Comparison of ENCODE assay signal across 27 cellular contexts in genomic region chr15:54149115-54149531, GRCh38.
DNase-seq lines count a peak whose midpoint lies in the region; ATAC-seq, FAIRE-seq and TF ChIP-seq lines count a peak whose summit lies in the region.
"Had no signal": no experiment of that assay in that cellular context is flagged by ENCODE, and none has a peak within 500 bp of the region (broad histone marks: within the 10 kb centered on the region; RNA-seq: fewer than 3 reads in every experiment).

No MANE protein-coding gene starts in this region.

- H3K9ac ChIP-seq in KMS-11, result no peak overlapping the region
- no peak overlapping the region for H3K9ac ChIP-seq in HepG2 (ENCODE audit: insufficient read depth, low read depth, low read length)

- TF ChIP-seq POLR2A in NB4 (IDR thresholded peaks at IDR 0.05; ENCODE audit: extremely low read depth, insufficient read length) (no peak), HepG2 (IDR thresholded peaks at IDR 0.05; ENCODE audit: insufficient read depth in 1 of 2, low read depth in 2 of 2, low read length in 2 of 2) (no peak)

- H3K27ac ChIP-seq in KMS-11 (peak overlapping the region; percentile 68), HepG2 (ENCODE audit: extremely low read length, insufficient read depth, low read length) (no peak overlapping the region)
- H3K27ac ChIP-seq: dorsolateral prefrontal cortex, Peyer's patch, skin epidermis had no signal

- no peaks in the 10 kb centered on the region for H3K9me3 ChIP-seq in HepG2 (ENCODE audit: low read length)
- H3K9me3 ChIP-seq: Peyer's patch had no signal

- no peak for TF ChIP-seq RAD21 in HepG2 (CRISPR knock-in tag; IDR thresholded peaks at IDR 0.05)

- POLR2A ChIA-PET in HepG2 (lab: Yijun Ruan, JAX), result no interaction called here

- CTCF ChIA-PET in HepG2 (lab: Yijun Ruan, JAX; ENCODE audit: low intra/inter-chr PET ratio, low total read pairs), result no interaction called here

- no peak for ATAC-seq in activated CD4-positive, CD25-positive, alpha-beta regulatory T cell treated with anti-CD3 and anti-CD28 coated beads, Interleukin-2, amount 50 U/mL, for 24 hours
- no peak for ATAC-seq in HepG2
- ATAC-seq: activated CD8-positive, alpha-beta memory T cell treated with anti-CD3 and anti-CD28 coated beads, Interleukin-2, amount 10 ng/mL, durations not matched to agents 7 days and 5 days; left colon had no signal

- H3K4me3 ChIP-seq in KMS-11 (IDR thresholded peaks at IDR 0.05; ENCODE audit: insufficient read depth, low read depth, low read length) (no peak overlapping the region), NB4 (ENCODE audit: low read depth, low read length) (no peak overlapping the region), bronchial epithelial cell (ENCODE audit: low read depth, low read length) (no peak overlapping the region), HepG2 (replicated peaks in 1 of 3; ENCODE audit: insufficient read depth in 1 of 3, low read depth in 2 of 3, low read length in 3 of 3) (no peak overlapping the region)
- H3K4me3 ChIP-seq: dorsolateral prefrontal cortex, Peyer's patch, skin epidermis had no signal

- H3K4me2 ChIP-seq in KMS-11 (peak overlapping the region; percentile 77), HepG2 (ENCODE audit: low read depth, low read length) (no peak overlapping the region)

- peak; percentile 20 for DNase-seq in NB4 (ENCODE audit: low read depth)
- peak; percentile 36 for DNase-seq in bronchial epithelial cell (ENCODE audit: low read depth)
- DNase-seq in myocyte (ENCODE audit: low read depth), result peak; percentile 1
- no peak for DNase-seq in GM19239 (ENCODE audit: insufficient read length, low spot score)
- no peak for DNase-seq in activated CD8-positive, alpha-beta memory T cell treated with anti-CD3 and anti-CD28 coated beads, Interleukin-2, amount 50 U/mL, for 4 hours
- no peak for DNase-seq in HepG2 (ENCODE audit: low spot score)
- DNase-seq: ACHN; activated B cell treated with CpG ODN at 0.5 μM for 24 hours; activated CD8-positive, alpha-beta memory T cell treated with anti-CD3 and anti-CD28 coated beads, Interleukin-2, amount 10 ng/mL, durations not matched to agents 7 days and 5 days; activated naive CD4-positive, alpha-beta T cell treated with Interleukin-2 at 50 U/mL for 16 hours; dorsolateral prefrontal cortex; immature natural killer cell; left colon; NCI-H1417 treated with DMSO at 0.1 percent for 48 hours; NCI-H2081; NCI-H2227 treated with DMSO at 0.1 percent for 48 hours; NCI-H526 treated with DMSO at 0.1 percent for 48 hours; Peyer's patch; SIG-M5; stimulated activated naive B cell treated with anti-CD40 and anti-IgM and Interleukin-4, amounts not matched to agents 10 μg/mL and 1 μg/mL and 100 μg/mL, for 72 hours; substantia nigra; T1000 had no signal

- FAIRE-seq in bronchial epithelial cell (lab: Jason Lieb, UNC) (no peak), GM19239 (lab: Jason Lieb, UNC) (no peak), HepG2 (lab: Jason Lieb, UNC) (no peak)
- FAIRE-seq: endometrium, GM12891 had no signal

- H3K27me3 ChIP-seq in KMS-11 (ENCODE audit: insufficient read depth, low read depth) (no peaks in the 10 kb centered on the region), bronchial epithelial cell (ENCODE audit: control insufficient read depth, insufficient read depth, low read length) (no peaks in the 10 kb centered on the region), HepG2 (ENCODE audit: control insufficient read depth in 1 of 2, insufficient read depth in 2 of 2, low read length in 2 of 2) (no peaks in the 10 kb centered on the region)
- H3K27me3 ChIP-seq: dorsolateral prefrontal cortex, Peyer's patch had no signal

- intact Hi-C loops in HepG2 (cut with micrococcal nuclease; ENCODE audit: unreplicated experiment), result no loop called here

- in situ Hi-C loops in HepG2 (cut with HindIII; ENCODE audit: extremely low pct_ligation_motif_present, low pct_unique_long_range_greater_than_20kb), result no loop called here

- H4K20me1 ChIP-seq in KMS-11 (ENCODE audit: insufficient read depth), result no peaks in the 10 kb centered on the region
- no peaks in the 10 kb centered on the region for H4K20me1 ChIP-seq in HepG2 (ENCODE audit: insufficient read depth, low read length)

- H3K36me3 ChIP-seq in KMS-11 (ENCODE audit: insufficient read depth), result no peaks in the 10 kb centered on the region
- no peaks in the 10 kb centered on the region for H3K36me3 ChIP-seq in bronchial epithelial cell (ENCODE audit: control insufficient read depth, insufficient read depth, low read length)
- H3K36me3 ChIP-seq in HepG2 (replicated peaks in 1 of 2; ENCODE audit: control insufficient read depth in 1 of 2, insufficient read depth in 2 of 2, low read length in 2 of 2), result no peaks in the 10 kb centered on the region
- H3K36me3 ChIP-seq: Peyer's patch had no signal

- H3K79me2 ChIP-seq in KMS-11 (ENCODE audit: insufficient read depth, low read depth) (no peaks in the 10 kb centered on the region), HepG2 (ENCODE audit: insufficient read depth, low read length) (no peaks in the 10 kb centered on the region)

- no peak for TF ChIP-seq CTCF in KMS-11 (conservative IDR thresholded peaks at IDR 0.05; ENCODE audit: low read depth, low read length)
- TF ChIP-seq CTCF in NB4 (IDR thresholded peaks at IDR 0.05; ENCODE audit: low read depth, low read length), result no peak
- TF ChIP-seq CTCF in bronchial epithelial cell (IDR thresholded peaks at IDR 0.05; ENCODE audit: insufficient read depth, low read length, severe bottlenecking), result no peak
- no peak for TF ChIP-seq CTCF in HepG2 (CRISPR knock-in tag; IDR thresholded peaks at IDR 0.05)

- no TSS peak for BruUV-seq in HepG2 (replicated peaks; lab: Mats Ljungman, UMichigan)

- H3K4me1 ChIP-seq in KMS-11 (ENCODE audit: low read depth, poor library complexity, severe bottlenecking) (peaks cover 58% of the 10 kb centered on the region), HepG2 (ENCODE audit: insufficient read depth, low read length) (no peaks in the 10 kb centered on the region)
- H3K4me1 ChIP-seq: Peyer's patch had no signal

- WGBS in HepG2 (ENCODE audit: low lambda C conversion rate), result 0% methylated on average over 1 of the region's 1 CpG

- TF ChIP-seq EP300 in HepG2 (IDR thresholded peaks at IDR 0.05; ENCODE audit: low read depth in 2 of 2, low read length in 2 of 2), result no peak
- TF ChIP-seq EP300 in HepG2 (CRISPR knock-in tag; IDR thresholded peaks at IDR 0.05; ENCODE audit: borderline replicate concordance), result no peak

- H2AFZ ChIP-seq in KMS-11 (ENCODE audit: low read depth) (no peak overlapping the region; the same call in 1 of the 2 replicates), HepG2 (ENCODE audit: low read length) (no peak overlapping the region)

TF ChIP-seq in HepG2, 621 proteins besides CTCF, POLR2A, EP300 and RAD21 (continues in another document):
- TF ChIP-seq SMYD3 (CRISPR knock-in tag; IDR thresholded peaks at IDR 0.05) (no peak), MAZ (IDR thresholded peaks at IDR 0.05; ENCODE audit: borderline replicate concordance, low read depth, low read length) (no peak), MAZ (CRISPR knock-in tag; IDR thresholded peaks at IDR 0.05; ENCODE audit: low read depth) (no peak), CREB1 (IDR thresholded peaks at IDR 0.05) (no peak), CREB1 (CRISPR knock-in tag; IDR thresholded peaks at IDR 0.05) (no peak), TBX2 (CRISPR knock-in tag; IDR thresholded peaks at IDR 0.05; ENCODE audit: borderline replicate concordance) (no peak), AGO1 (IDR thresholded peaks at IDR 0.05; ENCODE audit: low read depth, low read length, poor library complexity, severe bottlenecking) (no peak), XBP1 (CRISPR knock-in tag; IDR thresholded peaks at IDR 0.05) (no peak), ZNF605 (CRISPR knock-in tag; IDR thresholded peaks at IDR 0.05) (no peak)
- TF ChIP-seq, protein P1, sequence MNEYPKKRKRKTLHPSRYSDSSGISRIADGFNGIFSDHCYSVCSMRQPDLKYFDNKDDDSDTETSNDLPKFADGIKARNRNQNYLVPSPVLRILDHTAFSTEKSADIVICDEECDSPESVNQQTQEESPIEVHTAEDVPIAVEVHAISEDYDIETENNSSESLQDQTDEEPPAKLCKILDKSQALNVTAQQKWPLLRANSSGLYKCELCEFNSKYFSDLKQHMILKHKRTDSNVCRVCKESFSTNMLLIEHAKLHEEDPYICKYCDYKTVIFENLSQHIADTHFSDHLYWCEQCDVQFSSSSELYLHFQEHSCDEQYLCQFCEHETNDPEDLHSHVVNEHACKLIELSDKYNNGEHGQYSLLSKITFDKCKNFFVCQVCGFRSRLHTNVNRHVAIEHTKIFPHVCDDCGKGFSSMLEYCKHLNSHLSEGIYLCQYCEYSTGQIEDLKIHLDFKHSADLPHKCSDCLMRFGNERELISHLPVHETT (CRISPR knock-in tag; conservative IDR thresholded peaks at IDR 0.05), result no peak
- TF ChIP-seq, protein P2, sequence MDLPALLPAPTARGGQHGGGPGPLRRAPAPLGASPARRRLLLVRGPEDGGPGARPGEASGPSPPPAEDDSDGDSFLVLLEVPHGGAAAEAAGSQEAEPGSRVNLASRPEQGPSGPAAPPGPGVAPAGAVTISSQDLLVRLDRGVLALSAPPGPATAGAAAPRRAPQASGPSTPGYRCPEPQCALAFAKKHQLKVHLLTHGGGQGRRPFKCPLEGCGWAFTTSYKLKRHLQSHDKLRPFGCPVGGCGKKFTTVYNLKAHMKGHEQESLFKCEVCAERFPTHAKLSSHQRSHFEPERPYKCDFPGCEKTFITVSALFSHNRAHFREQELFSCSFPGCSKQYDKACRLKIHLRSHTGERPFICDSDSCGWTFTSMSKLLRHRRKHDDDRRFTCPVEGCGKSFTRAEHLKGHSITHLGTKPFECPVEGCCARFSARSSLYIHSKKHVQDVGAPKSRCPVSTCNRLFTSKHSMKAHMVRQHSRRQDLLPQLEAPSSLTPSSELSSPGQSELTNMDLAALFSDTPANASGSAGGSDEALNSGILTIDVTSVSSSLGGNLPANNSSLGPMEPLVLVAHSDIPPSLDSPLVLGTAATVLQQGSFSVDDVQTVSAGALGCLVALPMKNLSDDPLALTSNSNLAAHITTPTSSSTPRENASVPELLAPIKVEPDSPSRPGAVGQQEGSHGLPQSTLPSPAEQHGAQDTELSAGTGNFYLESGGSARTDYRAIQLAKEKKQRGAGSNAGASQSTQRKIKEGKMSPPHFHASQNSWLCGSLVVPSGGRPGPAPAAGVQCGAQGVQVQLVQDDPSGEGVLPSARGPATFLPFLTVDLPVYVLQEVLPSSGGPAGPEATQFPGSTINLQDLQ (CRISPR knock-in tag; IDR thresholded peaks at IDR 0.05), result no peak
- TF ChIP-seq, protein P3, sequence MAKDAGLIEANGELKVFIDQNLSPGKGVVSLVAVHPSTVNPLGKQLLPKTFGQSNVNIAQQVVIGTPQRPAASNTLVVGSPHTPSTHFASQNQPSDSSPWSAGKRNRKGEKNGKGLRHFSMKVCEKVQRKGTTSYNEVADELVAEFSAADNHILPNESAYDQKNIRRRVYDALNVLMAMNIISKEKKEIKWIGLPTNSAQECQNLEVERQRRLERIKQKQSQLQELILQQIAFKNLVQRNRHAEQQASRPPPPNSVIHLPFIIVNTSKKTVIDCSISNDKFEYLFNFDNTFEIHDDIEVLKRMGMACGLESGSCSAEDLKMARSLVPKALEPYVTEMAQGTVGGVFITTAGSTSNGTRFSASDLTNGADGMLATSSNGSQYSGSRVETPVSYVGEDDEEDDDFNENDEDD (CRISPR knock-in tag; IDR thresholded peaks at IDR 0.05; ENCODE audit: borderline replicate concordance), result no peak

Comparison
In these comparisons a context has a peak if more than half of its experiments do, and no peak if none do; other contexts are left out.
1. DNase-seq: peak in NB4 (single experiment), bronchial epithelial cell (single experiment) and myocyte (single experiment); none in GM19239 (single experiment), activated CD8-positive, alpha-beta memory T cell treated with anti-CD3 and anti-CD28 coated beads, Interleukin-2, amount 50 U/mL, for 4 hours (single experiment) and HepG2 (single experiment).